In genomic region chr1:25062621-25063255, GRCh38 we compare ENCODE assay signal across 23 cellular contexts.
"Had no signal": no experiment of that assay in that cellular context is flagged by ENCODE, and none has a peak within 500 bp of the region (broad histone marks: within the 10 kb centered on the region; RNA-seq: fewer than 3 reads in every experiment).

No MANE protein-coding gene starts in this region.

- H3K27me3 ChIP-seq: colonic mucosa, neural progenitor cell, ovary, right lobe of liver had no signal

- H3K4me1 Mint-ChIP-seq: naive B cell had no signal

- H3K36me3 ChIP-seq: colonic mucosa, neural progenitor cell, ovary, right lobe of liver, stomach had no signal

- H3K27ac Mint-ChIP-seq: activated CD4-positive, alpha-beta T cell treated with anti-CD3 and anti-CD28 coated beads, Interleukin-2, amount 10 ng/mL, durations not matched to agents 7 days and 5 days; neural progenitor cell; T-helper 2 cell treated with Interferon-gamma antibody and Interleukin-4, amounts not matched to agents 5 μg/mL and 100 μg/mL, for 36 hours; WTC11 had no signal

- H3K27ac ChIP-seq: colonic mucosa, neural progenitor cell, ovary, right lobe of liver, stomach had no signal

- DNase-seq: activated CD4-positive, alpha-beta T cell treated with anti-CD3 and anti-CD28 coated beads, Interleukin-2, amount 10 ng/mL, durations not matched to agents 7 days and 5 days; activated CD8-positive, alpha-beta memory T cell treated with anti-CD3 and anti-CD28 coated beads, Interleukin-2, amount 50 U/mL, for 4 hours; activated effector memory CD4-positive, alpha-beta T cell treated with anti-CD3 and anti-CD28 coated beads, Interleukin-2, amount 50 U/mL, for 16 hours; activated naive CD4-positive, alpha-beta T cell treated with anti-CD3 and anti-CD28 coated beads, Interleukin-2, amount 50 U/mL, for 16 hours; activated T-cell treated with anti-CD3 and anti-CD28 coated beads, Interleukin-2, amount 50 U/mL, for 4 hours; amniotic stem cell; caudate nucleus; colonic mucosa; erythroblast; head of caudate nucleus; mesenchymal stem cell; naive B cell; ovary; right lobe of liver; SK-N-SH; small intestine; stimulated activated CD4-positive, alpha-beta T cell treated with anti-CD3 and anti-CD28 coated beads, Interleukin-4, amount 100 ng/mL, for 1 hour; stomach; trophoblast cell had no signal

- H3K4me3 Mint-ChIP-seq: activated CD4-positive, alpha-beta T cell treated with anti-CD3 and anti-CD28 coated beads, Interleukin-2, amount 10 ng/mL, durations not matched to agents 7 days and 5 days; activated T-cell treated with anti-CD3 and anti-CD28 coated beads, Interleukin-2, amount 50 U/mL, for 4 hours; neural progenitor cell; T-helper 2 cell treated with Interferon-gamma antibody and Interleukin-4, amounts not matched to agents 5 μg/mL and 100 μg/mL, for 36 hours; WTC11 had no signal

- H3K36me3 Mint-ChIP-seq: naive B cell, neural progenitor cell, WTC11 had no signal

- ATAC-seq: activated T-cell treated with anti-CD3 and anti-CD28 coated beads, Interleukin-2, amount 50 U/mL, for 4 hours; mucosa of descending colon; right lobe of liver; WTC11 had no signal

- H3K9me3 Mint-ChIP-seq: activated CD4-positive, alpha-beta T cell treated with anti-CD3 and anti-CD28 coated beads, Interleukin-2, amount 10 ng/mL, durations not matched to agents 7 days and 5 days; activated T-cell treated with anti-CD3 and anti-CD28 coated beads, Interleukin-2, amount 50 U/mL, for 4 hours; naive B cell; neural progenitor cell; T-helper 2 cell treated with Interferon-gamma antibody and Interleukin-4, amounts not matched to agents 5 μg/mL and 100 μg/mL, for 36 hours; WTC11 had no signal

- H3K4me1 ChIP-seq: colonic mucosa, right lobe of liver had no signal

- H3K4me3 ChIP-seq: colonic mucosa, mucosa of descending colon, neural progenitor cell, ovary, right lobe of liver, stomach had no signal

- H3K9me3 ChIP-seq: colonic mucosa, mucosa of descending colon, ovary, right lobe of liver, SK-N-SH, stomach had no signal
